In genomic region chr4:180134116-180134866, GRCh38 we compare ENCODE assay signal across 9 cellular contexts.
DNase-seq lines count a peak whose midpoint lies in the region; ATAC-seq and TF ChIP-seq lines count a peak whose summit lies in the region.
"Had no signal": no experiment of that assay in that cellular context is flagged by ENCODE, and none has a peak within 500 bp of the region (broad histone marks: within the 10 kb centered on the region; RNA-seq: fewer than 3 reads in every experiment).

No MANE protein-coding gene starts in this region.

- WGBS in mammary epithelial cell (ENCODE audit: low coverage, missing lambda C conversion rate), result 16% methylated on average over 10 of the region's 10 CpGs
- WGBS in transverse colon (ENCODE audit: low coverage in 1 of 2), 2 donors, result 29 to 37% methylated on average over 3 to 10 of the region's 10 CpGs

- no peaks in the 10 kb centered on the region for H4K20me1 ChIP-seq in mammary epithelial cell (ENCODE audit: insufficient read depth, low read length)

- DNase-seq in mammary epithelial cell (peak; percentile 31), breast epithelium (ENCODE audit: low spot score in 2 of 2) (no peak), NCI-H69 (lab: John Stamatoyannopoulos, UW) (peak; percentile 80), foreskin melanocyte (peak; percentile 38), transverse colon (peak; percentile 23), CD1c-positive myeloid dendritic cell (ENCODE audit: extremely low spot score) (no peak)
- DNase-seq: heart left ventricle had no signal

- H3K9me3 ChIP-seq in mammary epithelial cell (replicated peaks; ENCODE audit: insufficient read depth, low read length) (no peaks in the 10 kb centered on the region), breast epithelium (no peaks in the 10 kb centered on the region), transverse colon (no peaks in the 10 kb centered on the region)
- H3K9me3 ChIP-seq: heart left ventricle had no signal

- H3K27me3 ChIP-seq in mammary epithelial cell (ENCODE audit: insufficient read depth, low read length), result no peaks in the 10 kb centered on the region
- H3K27me3 ChIP-seq in breast epithelium, result no peaks in the 10 kb centered on the region
- H3K27me3 ChIP-seq in transverse colon, result no peaks in the 10 kb centered on the region
- H3K27me3 ChIP-seq: heart left ventricle had no signal

- H3K4me3 ChIP-seq in mammary epithelial cell (replicated peaks in 1 of 3; ENCODE audit: insufficient read depth in 1 of 3, low read depth in 2 of 3, low read length in 3 of 3), result peak overlapping the region in 2 of 3 experiments; percentile 29
- peak overlapping the region in 1 of 3 donors; percentile 27 for H3K4me3 ChIP-seq in breast epithelium
- peak overlapping the region in 2 of 4 donors; percentile 14 to 36 for H3K4me3 ChIP-seq in transverse colon

- no peak for TF ChIP-seq EP300 in transverse colon (IDR thresholded peaks at IDR 0.05; ENCODE audit: low read depth)

- CTCF ChIA-PET in mammary epithelial cell (lab: Charles Lee; ENCODE audit: low non-redundant PET), result no interaction called here

- ATAC-seq in HG03159 (IDR thresholded peaks at IDR 0.05; ENCODE audit: unreplicated experiment) (no peak), HG02623 (IDR thresholded peaks at IDR 0.05; ENCODE audit: unreplicated experiment) (no peak)

- no peak overlapping the region for H3K9ac ChIP-seq in mammary epithelial cell (ENCODE audit: insufficient read depth, low read length)

- H3K27ac ChIP-seq in mammary epithelial cell (ENCODE audit: insufficient read depth, low read depth, low read length), result no peak overlapping the region
- H3K27ac ChIP-seq in breast epithelium, result no peak overlapping the region
- peak overlapping the region in 1 of 4 donors; percentile 15 for H3K27ac ChIP-seq in transverse colon
- H3K27ac ChIP-seq: heart left ventricle had no signal

- no peaks in the 10 kb centered on the region for H3K36me3 ChIP-seq in mammary epithelial cell (ENCODE audit: insufficient read depth, low read length)
- H3K36me3 ChIP-seq in breast epithelium, result no peaks in the 10 kb centered on the region
- no peaks in the 10 kb centered on the region for H3K36me3 ChIP-seq in transverse colon
- H3K36me3 ChIP-seq: heart left ventricle had no signal

- intact Hi-C loops in mammary epithelial cell (cut with micrococcal nuclease), result no loop called here
- intact Hi-C loops in breast epithelium (cut with DNase I; ENCODE audit: low total_unique reads), result no loop called here
- intact Hi-C loops in transverse colon (cut with DNase I; ENCODE audit: low total_unique reads), result no loop called here

- peak overlapping the region; percentile 87 for H2AFZ ChIP-seq in mammary epithelial cell (ENCODE audit: low read depth, low read length)

- no peak for TF ChIP-seq CTCF in mammary epithelial cell (conservative IDR thresholded peaks at IDR 0.05 in 1 of 2, IDR thresholded peaks at IDR 0.05 in 1 of 2; ENCODE audit: extremely low read depth in 1 of 2, insufficient read depth in 1 of 2, low read depth in 1 of 2, low read length in 2 of 2)
- TF ChIP-seq CTCF in breast epithelium (IDR thresholded peaks at IDR 0.05), result no peak
- TF ChIP-seq CTCF in transverse colon (IDR thresholded peaks at IDR 0.05), result no peak

- no TSS peak for BruUV-seq in mammary epithelial cell (replicated peaks; lab: Mats Ljungman, UMichigan)

- TF ChIP-seq POLR2A in breast epithelium (IDR thresholded peaks at IDR 0.05) (no peak), transverse colon (IDR thresholded peaks at IDR 0.05) (no peak)

- peak overlapping the region; percentile 77 for H3K4me2 ChIP-seq in mammary epithelial cell (ENCODE audit: insufficient read depth, low read depth, low read length)

- in situ Hi-C loops in mammary epithelial cell (cut with MboI; ENCODE audit: low sequenced_read_pairs in 2 of 2) (no loop called here), transverse colon (cut with MboI; ENCODE audit: low pct_ligation_motif_present in 1 of 4, low pct_unique_long_range_greater_than_20kb in 1 of 4, low sequenced_read_pairs in 3 of 4) (no loop called here)

- H3K4me1 ChIP-seq in mammary epithelial cell (ENCODE audit: insufficient read depth, low read length) (peaks cover 5% of the 10 kb centered on the region), breast epithelium (no peaks in the 10 kb centered on the region), transverse colon (no peaks in the 10 kb centered on the region)
- H3K4me1 ChIP-seq: heart left ventricle had no signal

- dilution Hi-C loops in mammary epithelial cell (cut with HindIII; ENCODE audit: low sequenced_read_pairs), result no loop called here

- no peaks in the 10 kb centered on the region for H3K79me2 ChIP-seq in mammary epithelial cell (ENCODE audit: insufficient read depth, low read length)

Comparison
In these comparisons a context has a peak if more than half of its experiments do, and no peak if none do; other contexts are left out.
1. DNase-seq: peak in mammary epithelial cell (single experiment), NCI-H69 (single experiment), foreskin melanocyte (single experiment) and transverse colon (single experiment); none in breast epithelium (0 of 2) and CD1c-positive myeloid dendritic cell (single experiment).